In the genomic region with DNA sequence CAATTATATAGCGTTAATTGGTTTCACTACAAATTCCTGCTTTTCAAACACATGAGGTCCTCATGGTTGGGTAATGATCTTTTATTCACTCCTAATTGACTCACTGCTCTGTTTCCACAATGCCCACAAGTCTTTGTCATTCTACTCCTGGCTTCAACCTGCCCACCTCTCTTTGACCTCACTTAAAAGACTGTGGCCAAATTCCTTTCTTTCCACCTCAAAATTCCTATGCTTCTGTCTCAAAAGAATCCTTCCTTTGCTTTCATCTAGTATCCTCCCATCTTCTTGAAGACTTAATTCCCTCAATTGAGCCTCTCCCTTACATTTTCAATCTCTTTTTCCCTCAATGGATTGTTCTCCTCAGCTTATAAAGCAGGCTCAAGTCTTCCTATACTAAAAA, we compare ENCODE assay signal across 17 cellular contexts. TPM values are rescaled to one million over a fixed set of nuclear protein-coding genes. Genes with fewer than 3 reads are reported as not detected.
DNase-seq lines count a peak whose midpoint lies in the region; ATAC-seq and TF ChIP-seq lines count a peak whose summit lies in the region.
"Had no signal": no experiment of that assay in that cellular context is flagged by ENCODE, and none has a peak within 500 bp of the region (broad histone marks: within the 10 kb centered on the region; RNA-seq: fewer than 3 reads in every experiment).

No MANE protein-coding gene starts in this region.

- peaks cover 6% of the 10 kb centered on the region for H3K4me1 Mint-ChIP-seq in WTC11

- H3K27me3 ChIP-seq in HUES48 (ENCODE audit: control insufficient read depth, insufficient read depth, low read length) (peaks cover 24% of the 10 kb centered on the region), MM.1S (replicated peaks; ENCODE audit: insufficient read depth, low read length) (no peaks in the 10 kb centered on the region)

- no peak overlapping the region for H2AFZ ChIP-seq in MM.1S (ENCODE audit: low read length)

- peak overlapping the region; percentile 36; the same call in 1 of the 2 replicates for H3K4me3 ChIP-seq in HUES48 (ENCODE audit: low read depth, low read length)
- H3K4me3 ChIP-seq in MM.1S (ENCODE audit: low read length), result no peak overlapping the region

- H3K36me3 Mint-ChIP-seq in WTC11, result no peaks in the 10 kb centered on the region

- no peaks in the 10 kb centered on the region for H3K36me3 ChIP-seq in HUES48 (ENCODE audit: control insufficient read depth, insufficient read depth, low read length)
- no peaks in the 10 kb centered on the region for H3K36me3 ChIP-seq in MM.1S (replicated peaks; ENCODE audit: insufficient read depth, low read length)

- peak; percentile 4 for DNase-seq in AG08395 (ENCODE audit: low spot score)
- DNase-seq in WTC11 (ENCODE audit: low spot score), result no peak
- peak; percentile 29 for DNase-seq in iPS-NIHi7 (ENCODE audit: extremely low spot score)
- no peak for DNase-seq in stimulated activated CD8-positive, alpha-beta memory T cell treated with anti-CD3 and anti-CD28 coated beads, Interleukin-4, amount 100 ng/mL, for 48 hours
- no peak for DNase-seq in DMS53 (lab: John Stamatoyannopoulos, UW)
- DNase-seq in MM.1S, result no peak
- DNase-seq: AML-193, Calu3, DMS79 treated with DMSO at 0.1 percent for 48 hours, GDM1, IMR-90, Kasumi-1, NCI-H1436 treated with DMSO at 0.1 percent for 48 hours, NCI-H774, SHP77 treated with DMSO at 0.1 percent for 48 hours had no signal

- no peaks in the 10 kb centered on the region for H4K20me1 ChIP-seq in MM.1S (ENCODE audit: insufficient read depth, low read length)

- no peaks in the 10 kb centered on the region for H3K9me2 ChIP-seq in MM.1S (replicated peaks; ENCODE audit: insufficient read depth, low read length)

- peaks cover 23% of the 10 kb centered on the region for H3K27me3 Mint-ChIP-seq in WTC11 (ENCODE audit: low read depth)

- H3K79me2 ChIP-seq in MM.1S (ENCODE audit: low read length), result no peaks in the 10 kb centered on the region

- H3K9ac ChIP-seq in HUES48 (ENCODE audit: low read depth, low read length), result no peak overlapping the region
- H3K9ac ChIP-seq in MM.1S (ENCODE audit: low read length), result no peak overlapping the region

- H3K9me3 ChIP-seq in HUES48 (ENCODE audit: control insufficient read depth, insufficient read depth, low read length), result no peaks in the 10 kb centered on the region
- no peaks in the 10 kb centered on the region for H3K9me3 ChIP-seq in MM.1S (replicated peaks; ENCODE audit: insufficient read depth, low read length)

- ATAC-seq in WTC11 (peak; percentile 46), HG03354 (IDR thresholded peaks at IDR 0.05; ENCODE audit: poor library complexity, severe bottlenecking, unreplicated experiment) (no peak)

- H3K4me1 ChIP-seq in HUES48 (ENCODE audit: control insufficient read depth, insufficient read depth, low read length) (peaks cover 22% of the 10 kb centered on the region), MM.1S (ENCODE audit: low read length) (no peaks in the 10 kb centered on the region)

- no peak overlapping the region for H3K27ac Mint-ChIP-seq in WTC11

- no peaks in the 10 kb centered on the region for H3K9me3 Mint-ChIP-seq in WTC11

- POLR2A ChIA-PET in WTC11 (lab: Charles Lee), result no interaction called here

- H3K27ac ChIP-seq in HUES48 (ENCODE audit: low read depth, low read length) (no peak overlapping the region), MM.1S (ENCODE audit: low read length) (no peak overlapping the region)

- H3F3A ChIP-seq in MM.1S (ENCODE audit: insufficient read depth, low read length), result no peaks in the 10 kb centered on the region

- TF ChIP-seq CTCF in WTC11 (IDR thresholded peaks at IDR 0.05) (no peak), MM.1S (IDR thresholded peaks at IDR 0.05; ENCODE audit: low read length) (no peak)

- no peak overlapping the region for H3K4me2 ChIP-seq in MM.1S (ENCODE audit: low read depth, low read length)

- CTCF ChIA-PET in WTC11 (lab: Charles Lee), result no interaction called here

- H3K4me3 Mint-ChIP-seq in WTC11, result no peak overlapping the region

TF ChIP-seq in WTC11, 78 proteins besides CTCF, POLR2A, EP300 and RAD21 (continues in another document):
- TF ChIP-seq RORB (CRISPR knock-in tag; IDR thresholded peaks at IDR 0.05) (no peak), NR3C1 (CRISPR knock-in tag; conservative IDR thresholded peaks at IDR 0.05; ENCODE audit: low read depth) (no peak), PRRX2 (CRISPR knock-in tag; IDR thresholded peaks at IDR 0.05) (no peak), FOXK1 (CRISPR knock-in tag; IDR thresholded peaks at IDR 0.05) (no peak)
- TF ChIP-seq, protein P1, sequence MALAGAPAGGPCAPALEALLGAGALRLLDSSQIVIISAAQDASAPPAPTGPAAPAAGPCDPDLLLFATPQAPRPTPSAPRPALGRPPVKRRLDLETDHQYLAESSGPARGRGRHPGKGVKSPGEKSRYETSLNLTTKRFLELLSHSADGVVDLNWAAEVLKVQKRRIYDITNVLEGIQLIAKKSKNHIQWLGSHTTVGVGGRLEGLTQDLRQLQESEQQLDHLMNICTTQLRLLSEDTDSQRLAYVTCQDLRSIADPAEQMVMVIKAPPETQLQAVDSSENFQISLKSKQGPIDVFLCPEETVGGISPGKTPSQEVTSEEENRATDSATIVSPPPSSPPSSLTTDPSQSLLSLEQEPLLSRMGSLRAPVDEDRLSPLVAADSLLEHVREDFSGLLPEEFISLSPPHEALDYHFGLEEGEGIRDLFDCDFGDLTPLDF (CRISPR knock-in tag; IDR thresholded peaks at IDR 0.05), result no peak
- TF ChIP-seq, protein P2, sequence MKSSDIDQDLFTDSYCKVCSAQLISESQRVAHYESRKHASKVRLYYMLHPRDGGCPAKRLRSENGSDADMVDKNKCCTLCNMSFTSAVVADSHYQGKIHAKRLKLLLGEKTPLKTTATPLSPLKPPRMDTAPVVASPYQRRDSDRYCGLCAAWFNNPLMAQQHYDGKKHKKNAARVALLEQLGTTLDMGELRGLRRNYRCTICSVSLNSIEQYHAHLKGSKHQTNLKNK (CRISPR knock-in tag; IDR thresholded peaks at IDR 0.05), result no peak
- TF ChIP-seq, protein P3, sequence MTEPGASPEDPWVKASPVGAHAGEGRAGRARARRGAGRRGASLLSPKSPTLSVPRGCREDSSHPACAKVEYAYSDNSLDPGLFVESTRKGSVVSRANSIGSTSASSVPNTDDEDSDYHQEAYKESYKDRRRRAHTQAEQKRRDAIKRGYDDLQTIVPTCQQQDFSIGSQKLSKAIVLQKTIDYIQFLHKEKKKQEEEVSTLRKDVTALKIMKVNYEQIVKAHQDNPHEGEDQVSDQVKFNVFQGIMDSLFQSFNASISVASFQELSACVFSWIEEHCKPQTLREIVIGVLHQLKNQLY (CRISPR knock-in tag; IDR thresholded peaks at IDR 0.05), result no peak
- TF ChIP-seq, protein P4, sequence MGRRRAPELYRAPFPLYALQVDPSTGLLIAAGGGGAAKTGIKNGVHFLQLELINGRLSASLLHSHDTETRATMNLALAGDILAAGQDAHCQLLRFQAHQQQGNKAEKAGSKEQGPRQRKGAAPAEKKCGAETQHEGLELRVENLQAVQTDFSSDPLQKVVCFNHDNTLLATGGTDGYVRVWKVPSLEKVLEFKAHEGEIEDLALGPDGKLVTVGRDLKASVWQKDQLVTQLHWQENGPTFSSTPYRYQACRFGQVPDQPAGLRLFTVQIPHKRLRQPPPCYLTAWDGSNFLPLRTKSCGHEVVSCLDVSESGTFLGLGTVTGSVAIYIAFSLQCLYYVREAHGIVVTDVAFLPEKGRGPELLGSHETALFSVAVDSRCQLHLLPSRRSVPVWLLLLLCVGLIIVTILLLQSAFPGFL (CRISPR knock-in tag; IDR thresholded peaks at IDR 0.05; ENCODE audit: borderline replicate concordance), result no peak
- TF ChIP-seq, protein P5, sequence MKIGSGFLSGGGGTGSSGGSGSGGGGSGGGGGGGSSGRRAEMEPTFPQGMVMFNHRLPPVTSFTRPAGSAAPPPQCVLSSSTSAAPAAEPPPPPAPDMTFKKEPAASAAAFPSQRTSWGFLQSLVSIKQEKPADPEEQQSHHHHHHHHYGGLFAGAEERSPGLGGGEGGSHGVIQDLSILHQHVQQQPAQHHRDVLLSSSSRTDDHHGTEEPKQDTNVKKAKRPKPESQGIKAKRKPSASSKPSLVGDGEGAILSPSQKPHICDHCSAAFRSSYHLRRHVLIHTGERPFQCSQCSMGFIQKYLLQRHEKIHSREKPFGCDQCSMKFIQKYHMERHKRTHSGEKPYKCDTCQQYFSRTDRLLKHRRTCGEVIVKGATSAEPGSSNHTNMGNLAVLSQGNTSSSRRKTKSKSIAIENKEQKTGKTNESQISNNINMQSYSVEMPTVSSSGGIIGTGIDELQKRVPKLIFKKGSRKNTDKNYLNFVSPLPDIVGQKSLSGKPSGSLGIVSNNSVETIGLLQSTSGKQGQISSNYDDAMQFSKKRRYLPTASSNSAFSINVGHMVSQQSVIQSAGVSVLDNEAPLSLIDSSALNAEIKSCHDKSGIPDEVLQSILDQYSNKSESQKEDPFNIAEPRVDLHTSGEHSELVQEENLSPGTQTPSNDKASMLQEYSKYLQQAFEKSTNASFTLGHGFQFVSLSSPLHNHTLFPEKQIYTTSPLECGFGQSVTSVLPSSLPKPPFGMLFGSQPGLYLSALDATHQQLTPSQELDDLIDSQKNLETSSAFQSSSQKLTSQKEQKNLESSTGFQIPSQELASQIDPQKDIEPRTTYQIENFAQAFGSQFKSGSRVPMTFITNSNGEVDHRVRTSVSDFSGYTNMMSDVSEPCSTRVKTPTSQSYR (CRISPR knock-in tag; IDR thresholded peaks at IDR 0.05), result no peak
- TF ChIP-seq, protein P6, sequence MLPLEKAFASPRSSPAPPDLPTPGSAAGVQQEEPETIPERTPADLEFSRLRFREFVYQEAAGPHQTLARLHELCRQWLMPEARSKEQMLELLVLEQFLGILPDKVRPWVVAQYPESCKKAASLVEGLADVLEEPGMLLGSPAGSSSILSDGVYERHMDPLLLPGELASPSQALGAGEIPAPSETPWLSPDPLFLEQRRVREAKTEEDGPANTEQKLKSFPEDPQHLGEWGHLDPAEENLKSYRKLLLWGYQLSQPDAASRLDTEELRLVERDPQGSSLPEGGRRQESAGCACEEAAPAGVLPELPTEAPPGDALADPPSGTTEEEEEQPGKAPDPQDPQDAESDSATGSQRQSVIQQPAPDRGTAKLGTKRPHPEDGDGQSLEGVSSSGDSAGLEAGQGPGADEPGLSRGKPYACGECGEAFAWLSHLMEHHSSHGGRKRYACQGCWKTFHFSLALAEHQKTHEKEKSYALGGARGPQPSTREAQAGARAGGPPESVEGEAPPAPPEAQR (CRISPR knock-in tag; IDR thresholded peaks at IDR 0.05), result no peak

RNA-seq across cellular contexts. Expression of a gene that starts 4.9 kb away (rescaled TPM):
- total RNA-seq in WTC11 (2021), result 0.34 to 0.94 TPM (median 0.44 TPM) in 3 replicates

Comparison
In these comparisons a context has a peak if more than half of its experiments do, and no peak if none do; other contexts are left out.
1. DNase-seq: peak in AG08395 (single experiment) and iPS-NIHi7 (single experiment); none in WTC11 (single experiment), stimulated activated CD8-positive, alpha-beta memory T cell treated with anti-CD3 and anti-CD28 coated beads, Interleukin-4, amount 100 ng/mL, for 48 hours (single experiment), DMS53 (single experiment) and MM.1S (single experiment).